10 cellular contexts compared by ENCODE assay signal in the genomic region with DNA sequence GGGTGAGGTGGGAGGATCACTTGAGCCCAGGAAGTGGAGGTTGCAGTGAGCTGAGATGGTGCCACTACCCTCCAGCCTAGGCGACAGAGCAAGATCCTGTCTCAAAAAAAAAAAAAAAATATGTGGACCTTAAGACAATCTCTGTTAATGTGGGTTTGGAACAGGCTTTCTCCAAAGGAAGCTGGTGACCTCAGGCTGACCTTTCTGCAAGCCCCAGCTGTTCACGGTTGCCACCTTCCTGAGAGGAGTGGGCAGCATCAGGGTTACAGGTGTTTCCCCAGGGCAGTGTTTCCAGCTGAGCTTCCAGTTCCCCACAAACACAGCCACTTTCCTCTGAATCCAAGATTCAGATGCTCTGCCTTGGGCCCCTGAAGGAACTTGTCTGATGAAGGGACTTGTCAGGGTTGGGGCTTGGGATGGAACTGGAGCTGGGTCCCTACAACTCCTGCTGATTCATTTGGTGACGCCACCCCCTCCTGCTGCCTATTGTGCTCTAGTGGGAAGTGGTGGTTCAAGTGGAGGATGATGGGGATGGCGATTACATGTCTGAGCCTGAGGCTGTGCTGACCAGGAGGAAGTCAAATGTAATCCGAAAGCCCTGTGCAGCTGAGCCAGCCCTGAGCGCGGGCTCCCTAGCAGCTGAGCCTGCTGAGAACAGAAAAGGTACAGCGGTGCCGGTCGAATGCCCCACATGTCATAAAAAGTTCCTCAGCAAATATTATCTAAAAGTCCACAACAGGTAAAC. TPM values are rescaled to one million over a fixed set of nuclear protein-coding genes. Genes with fewer than 3 reads are reported as not detected.
DNase-seq lines count a peak whose midpoint lies in the region; ATAC-seq lines count a peak whose summit lies in the region.
"Had no signal": no experiment of that assay in that cellular context is flagged by ENCODE, and none has a peak within 500 bp of the region (broad histone marks: within the 10 kb centered on the region; RNA-seq: fewer than 3 reads in every experiment).

No MANE protein-coding gene starts in this region.

- peak overlapping the region; percentile 97 for H3K27ac ChIP-seq in skeletal muscle tissue (ENCODE audit: low read depth, low read length)

- ATAC-seq in GM18868 (IDR thresholded peaks at IDR 0.05; ENCODE audit: unreplicated experiment), result no peak

- H3K36me3 ChIP-seq in NT2/D1 (ENCODE audit: insufficient read depth, insufficient read length, low read length) (peaks cover 12% of the 10 kb centered on the region), skeletal muscle tissue (ENCODE audit: control insufficient read depth in 3 of 3, insufficient read depth in 3 of 3, low read length in 3 of 3) (peaks cover 0 to 3% (median 0%) of the 10 kb centered on the region in 3 donors)

- H3K9ac ChIP-seq in NT2/D1 (ENCODE audit: insufficient read length, low read depth) (no peak overlapping the region), skeletal muscle tissue (ENCODE audit: low read depth in 1 of 3, low read length in 3 of 3) (peak overlapping the region in 2 of 3 donors; percentile 88)

- H3K4me1 ChIP-seq in NT2/D1 (ENCODE audit: insufficient read depth, insufficient read length) (peaks cover 9% of the 10 kb centered on the region), skeletal muscle tissue (ENCODE audit: control insufficient read depth in 3 of 3, insufficient read depth in 3 of 3, low read length in 3 of 3) (peaks cover 43 to 61% (median 60%) of the 10 kb centered on the region in 3 donors)

- peak in 2 of 3 experiments; percentile 41 to 71 for DNase-seq in NCI-H1417 (lab: John Stamatoyannopoulos, UW)
- no peak for DNase-seq in NCI-H1417 treated with DMSO at 0.1 percent for 48 hours (lab: John Stamatoyannopoulos, UW)
- no peak for DNase-seq in NT2/D1 (ENCODE audit: low read depth, low spot score)
- peak; percentile 64 for DNase-seq in dermis blood vessel endothelial cell
- no peak for DNase-seq in pons (ENCODE audit: low spot score)
- no peak for DNase-seq in NCI-H1930 (lab: John Stamatoyannopoulos, UW)

- H3K27me3 ChIP-seq in NT2/D1 (ENCODE audit: insufficient read depth, insufficient read length), result no peaks in the 10 kb centered on the region
- no peaks in the 10 kb centered on the region for H3K27me3 ChIP-seq in skeletal muscle tissue (ENCODE audit: control insufficient read depth in 3 of 3, insufficient read depth in 3 of 3, low read length in 3 of 3)

- H3K9me3 ChIP-seq in NT2/D1 (ENCODE audit: insufficient read depth, low read length) (no peaks in the 10 kb centered on the region), skeletal muscle tissue (ENCODE audit: control insufficient read depth in 3 of 3, low read length in 3 of 3) (no peaks in the 10 kb centered on the region)

- H3K4me3 ChIP-seq in NT2/D1 (ENCODE audit: insufficient read length, low read depth) (peak overlapping the region; percentile 11), skeletal muscle tissue (ENCODE audit: low read length in 3 of 3) (no peak overlapping the region)

RNA-seq across cellular contexts. Expression of a gene that starts 1.9 kb away (rescaled TPM):
- total RNA-seq in dermis blood vessel endothelial cell, result 12.0 and 22.5 TPM in 2 replicates
- 10.4 TPM for total RNA-seq in skeletal muscle tissue

RNA-seq across cellular contexts. Expression of a gene that starts 20.9 kb away (rescaled TPM):
- total RNA-seq in dermis blood vessel endothelial cell (25.9 and 31.7 TPM in 2 replicates), skeletal muscle tissue (27.1 TPM)

RNA-seq across cellular contexts. Expression of a gene that starts 26.6 kb away (rescaled TPM):
- total RNA-seq in dermis blood vessel endothelial cell, result under 0.01 TPM in 1 of 2 replicates, not detected in the other
- total RNA-seq in skeletal muscle tissue, result 5.7 TPM
- total RNA-seq: H1, NCI-H460 had no signal

RNA-seq across cellular contexts. Expression of a gene that starts 27.4 kb away (rescaled TPM):
- total RNA-seq in dermis blood vessel endothelial cell (27.1 and 30.6 TPM in 2 replicates), skeletal muscle tissue (24.0 TPM)

RNA-seq across cellular contexts. Expression of a gene that starts 31.8 kb away (rescaled TPM):
- total RNA-seq in dermis blood vessel endothelial cell, result 10.2 and 16.7 TPM in 2 replicates
- 17.7 TPM for total RNA-seq in skeletal muscle tissue

Comparison
In these comparisons a context has a peak if more than half of its experiments do, and no peak if none do; other contexts are left out.
1. DNase-seq: peak in NCI-H1417 (2 of 3) and dermis blood vessel endothelial cell (single experiment); none in NCI-H1417 treated with DMSO at 0.1 percent for 48 hours (single experiment), NT2/D1 (single experiment), pons (single experiment) and NCI-H1930 (0 of 2).